In genomic region chr18:5066380-5066977, GRCh38 we compare ENCODE assay signal across 11 cellular contexts.
DNase-seq lines count a peak whose midpoint lies in the region; TF ChIP-seq lines count a peak whose summit lies in the region.
"Had no signal": no experiment of that assay in that cellular context is flagged by ENCODE, and none has a peak within 500 bp of the region (broad histone marks: within the 10 kb centered on the region; RNA-seq: fewer than 3 reads in every experiment).

No MANE protein-coding gene starts in this region.

- TF ChIP-seq RAD21 in liver (IDR thresholded peaks at IDR 0.05) = no peak

- H3K27me3 ChIP-seq in H7 (ENCODE audit: control insufficient read depth, insufficient read depth, low read length) (no peaks in the 10 kb centered on the region), SU-DHL-6 (ENCODE audit: low read length) (no peaks in the 10 kb centered on the region), liver (ENCODE audit: control insufficient read depth in 4 of 4, insufficient read depth in 4 of 4, low read length in 3 of 4) (no peaks in the 10 kb centered on the region), GM23248 (replicated peaks; ENCODE audit: insufficient read depth) (no peaks in the 10 kb centered on the region)
- H3K27me3 ChIP-seq: ascending aorta had no signal

- H3K9ac ChIP-seq in SU-DHL-6 (ENCODE audit: low read length) = no peak overlapping the region
- H3K9ac ChIP-seq in liver (ENCODE audit: low read depth in 1 of 2, low read length in 2 of 2) = no peak overlapping the region
- H3K9ac ChIP-seq in GM23248 = no peak overlapping the region

- H3K27ac ChIP-seq in SU-DHL-6 (ENCODE audit: low read depth, low read length) = no peak overlapping the region
- H3K27ac ChIP-seq in liver (ENCODE audit: low read depth in 1 of 2, low read length in 2 of 2) = no peak overlapping the region
- H3K27ac ChIP-seq in GM23248 = no peak overlapping the region
- H3K27ac ChIP-seq: ascending aorta had no signal

- no peaks in the 10 kb centered on the region for H3K9me3 Mint-ChIP-seq in T-helper 2 cell treated with Interferon-gamma antibody and Interleukin-4, amounts not matched to agents 5 μg/mL and 100 μg/mL, for 36 hours
- H3K9me3 Mint-ChIP-seq: nephron had no signal

- no peak overlapping the region for H3K27ac Mint-ChIP-seq in T-helper 2 cell treated with Interferon-gamma antibody and Interleukin-4, amounts not matched to agents 5 μg/mL and 100 μg/mL, for 36 hours
- H3K27ac Mint-ChIP-seq: nephron had no signal

- WGBS in liver = 97% methylated on average over 2 of the region's 2 CpGs
- WGBS in GM23248 (ENCODE audit: low coverage in 1 of 2, low lambda C conversion rate in 2 of 2, missing lambda C conversion rate in 2 of 2), 2 experiments = 70% methylated on average over 2 of the region's 2 CpGs

- H2AFZ ChIP-seq in SU-DHL-6 (ENCODE audit: low read depth, low read length, severe bottlenecking) = no peak overlapping the region
- H2AFZ ChIP-seq in GM23248 = no peak overlapping the region

- H3K36me3 Mint-ChIP-seq in T-helper 2 cell treated with Interferon-gamma antibody and Interleukin-4, amounts not matched to agents 5 μg/mL and 100 μg/mL, for 36 hours (ENCODE audit: low read depth) = no peaks in the 10 kb centered on the region

- H3K4me2 ChIP-seq in SU-DHL-6 (ENCODE audit: low read depth, low read length, poor library complexity, severe bottlenecking) (no peak overlapping the region), GM23248 (ENCODE audit: unreplicated experiment) (no peak overlapping the region)

- H3K4me3 Mint-ChIP-seq in T-helper 2 cell treated with Interferon-gamma antibody and Interleukin-4, amounts not matched to agents 5 μg/mL and 100 μg/mL, for 36 hours = no peak overlapping the region
- H3K4me3 Mint-ChIP-seq: nephron had no signal

- in situ Hi-C loops in GM23248 (cut with MboI) = no loop called here

- peak; percentile 60 for DNase-seq in DMS53 (lab: John Stamatoyannopoulos, UW)
- no peak for DNase-seq in DMS53 treated with DMSO at 0.1 percent for 48 hours (lab: John Stamatoyannopoulos, UW; ENCODE audit: unreplicated experiment)
- DNase-seq in H7 = peak; percentile 28
- DNase-seq in T-helper 2 cell treated with Interferon-gamma antibody and Interleukin-4, amounts not matched to agents 5 μg/mL and 100 μg/mL, for 36 hours (ENCODE audit: low spot score) = no peak
- no peak for DNase-seq in NCI-H2029 (lab: John Stamatoyannopoulos, UW)
- no peak for DNase-seq in GM23248
- DNase-seq: NCI-H1417 had no signal

- TF ChIP-seq CTCF in SU-DHL-6 (IDR thresholded peaks at IDR 0.05; ENCODE audit: insufficient read depth, low read length, poor library complexity, severe bottlenecking) (peak; percentile 40), liver (IDR thresholded peaks at IDR 0.05; ENCODE audit: low read depth, low read length, missing input control) (peak; percentile 8)

- no peaks in the 10 kb centered on the region for H3K4me1 Mint-ChIP-seq in T-helper 2 cell treated with Interferon-gamma antibody and Interleukin-4, amounts not matched to agents 5 μg/mL and 100 μg/mL, for 36 hours (ENCODE audit: low read depth)
- H3K4me1 Mint-ChIP-seq: nephron had no signal

- H3K36me3 ChIP-seq in H7 (replicated peaks; ENCODE audit: control insufficient read depth, insufficient read depth, low read length) (no peaks in the 10 kb centered on the region), SU-DHL-6 (ENCODE audit: low read length) (no peaks in the 10 kb centered on the region), liver (ENCODE audit: control insufficient read depth in 4 of 4, insufficient read depth in 3 of 4, low read depth in 1 of 4, low read length in 3 of 4) (no peaks in the 10 kb centered on the region), GM23248 (ENCODE audit: low read depth) (no peaks in the 10 kb centered on the region)
- H3K36me3 ChIP-seq: ascending aorta had no signal

- H3K9me3 ChIP-seq in SU-DHL-6 (ENCODE audit: insufficient read depth, low read length) (no peaks in the 10 kb centered on the region), liver (ENCODE audit: control insufficient read depth in 4 of 4, low read length in 3 of 4) (no peaks in the 10 kb centered on the region), GM23248 (ENCODE audit: low read depth) (no peaks in the 10 kb centered on the region)
- H3K9me3 ChIP-seq: ascending aorta had no signal

- H3K4me3 ChIP-seq in H7 (ENCODE audit: insufficient read depth, low read depth, low read length) (no peak overlapping the region), SU-DHL-6 (ENCODE audit: insufficient read depth, low read length, poor library complexity, severe bottlenecking) (no peak overlapping the region), liver (ENCODE audit: low read depth in 1 of 3, low read length in 3 of 3) (no peak overlapping the region), GM23248 (no peak overlapping the region)
- H3K4me3 ChIP-seq: ascending aorta had no signal

- H4K20me1 ChIP-seq in SU-DHL-6 (ENCODE audit: low read depth, low read length) = no peaks in the 10 kb centered on the region
- H4K20me1 ChIP-seq in GM23248 (ENCODE audit: insufficient read depth) = no peaks in the 10 kb centered on the region

- H3K27me3 Mint-ChIP-seq in T-helper 2 cell treated with Interferon-gamma antibody and Interleukin-4, amounts not matched to agents 5 μg/mL and 100 μg/mL, for 36 hours (ENCODE audit: low read depth) = no peaks in the 10 kb centered on the region

- H3K4me1 ChIP-seq in liver (ENCODE audit: control insufficient read depth in 4 of 4, insufficient read depth in 4 of 4, low read length in 3 of 4) (no peaks in the 10 kb centered on the region), GM23248 (ENCODE audit: insufficient read depth) (0 out of 2 replicates have a peak, but pooled peaks cover 5% of the 10 kb centered on the region)
- H3K4me1 ChIP-seq: ascending aorta had no signal

- H3K79me2 ChIP-seq in SU-DHL-6 (ENCODE audit: insufficient read depth, low read length) = no peaks in the 10 kb centered on the region
- no peaks in the 10 kb centered on the region for H3K79me2 ChIP-seq in GM23248 (ENCODE audit: insufficient read depth)

- H3K9me2 ChIP-seq in SU-DHL-6 (replicated peaks; ENCODE audit: insufficient read depth, low read length) (no peaks in the 10 kb centered on the region), GM23248 (ENCODE audit: insufficient read depth) (no peaks in the 10 kb centered on the region)

- no peaks in the 10 kb centered on the region for H3F3A ChIP-seq in SU-DHL-6 (ENCODE audit: insufficient read depth)
- no peaks in the 10 kb centered on the region for H3F3A ChIP-seq in GM23248 (ENCODE audit: insufficient read depth)

TF ChIP-seq in liver, 16 proteins besides CTCF, POLR2A, EP300 and RAD21:
- TF ChIP-seq GABPA (IDR thresholded peaks at IDR 0.05 in 1 of 2, conservative IDR thresholded peaks at IDR 0.05 in 1 of 2) (no peak), REST (IDR thresholded peaks at IDR 0.05) (no peak), FOXA1 (IDR thresholded peaks at IDR 0.05) (no peak), EGR1 (IDR thresholded peaks at IDR 0.05; ENCODE audit: low read depth in 2 of 2) (no peak), FOXA2 (IDR thresholded peaks at IDR 0.05) (no peak)

Comparison
In these comparisons a context has a peak if more than half of its experiments do, and no peak if none do; other contexts are left out.
1. DNase-seq: peak in DMS53 (single experiment) and H7 (single experiment); none in DMS53 treated with DMSO at 0.1 percent for 48 hours (single experiment), T-helper 2 cell treated with Interferon-gamma antibody and Interleukin-4, amounts not matched to agents 5 μg/mL and 100 μg/mL, for 36 hours (single experiment), NCI-H2029 (single experiment) and GM23248 (single experiment).